Comparison of ENCODE assay signal across 22 cellular contexts in genomic region chr3:62708642-62709041, GRCh38.
A peak's percentile ranks its signal among the peaks of the same experiment; 100 is the strongest.
DNase-seq lines count a peak whose midpoint lies in the region; ATAC-seq and TF ChIP-seq lines count a peak whose summit lies in the region.
"Had no signal": no experiment of that assay in that cellular context is flagged by ENCODE, and none has a peak within 500 bp of the region (broad histone marks: within the 10 kb centered on the region; RNA-seq: fewer than 3 reads in every experiment).

No MANE protein-coding gene starts in this region.

- H3K36me3 ChIP-seq in DOHH2 (ENCODE audit: control insufficient read depth, low read length) (no peaks in the 10 kb centered on the region), endodermal cell (ENCODE audit: control insufficient read depth, insufficient read depth, low read length) (no peaks in the 10 kb centered on the region)
- H3K36me3 ChIP-seq: cardiac muscle cell, thoracic aorta had no signal

- no peaks in the 10 kb centered on the region for H3K9me2 ChIP-seq in DOHH2 (replicated peaks; ENCODE audit: control insufficient read depth, low read length)

- H3K27me3 ChIP-seq in DOHH2 (ENCODE audit: control insufficient read depth, low read length) (no peaks in the 10 kb centered on the region), endodermal cell (ENCODE audit: control insufficient read depth, insufficient read depth, low read length, poor library complexity, severe bottlenecking) (no peaks in the 10 kb centered on the region)
- H3K27me3 ChIP-seq: cardiac muscle cell had no signal

- 50 to 69% methylated on average over 2 to 3 of the region's 3 CpGs for WGBS in endodermal cell (ENCODE audit: insufficient coverage in 1 of 2, insufficient read length in 1 of 2), 2 experiments

- no peaks in the 10 kb centered on the region for H4K20me1 ChIP-seq in DOHH2 (ENCODE audit: control insufficient read depth, insufficient read depth, low read depth, low read length)

- intact Hi-C loops in Right ventricle myocardium inferior (cut with DNase I) = no loop called here

- peaks cover 12% of the 10 kb centered on the region for H3F3A ChIP-seq in DOHH2 (ENCODE audit: control insufficient read depth, insufficient read depth)

- H3K79me2 ChIP-seq in DOHH2 (ENCODE audit: control insufficient read depth, low read length) = no peaks in the 10 kb centered on the region

- H3K9me3 Mint-ChIP-seq in endodermal cell (no peaks in the 10 kb centered on the region), nephron (no peaks in the 10 kb centered on the region)
- H3K9me3 Mint-ChIP-seq: activated CD4-positive, alpha-beta T cell treated with anti-CD3 and anti-CD28 coated beads, Interleukin-2, amount 10 ng/mL, durations not matched to agents 7 days and 5 days had no signal

- peak overlapping the region; percentile 52 for H3K4me3 ChIP-seq in DOHH2 (ENCODE audit: low read length)
- no peak overlapping the region for H3K4me3 ChIP-seq in endodermal cell (ENCODE audit: low read length)
- H3K4me3 ChIP-seq: cardiac muscle cell, GM23248, thoracic aorta had no signal

- no peak overlapping the region for H3K27ac Mint-ChIP-seq in endodermal cell
- H3K27ac Mint-ChIP-seq in nephron = peak overlapping the region; percentile 7 to 61 (median 31)
- H3K27ac Mint-ChIP-seq: activated CD4-positive, alpha-beta T cell treated with anti-CD3 and anti-CD28 coated beads, Interleukin-2, amount 10 ng/mL, durations not matched to agents 7 days and 5 days; CD4-positive, alpha-beta memory T cell; stimulated activated memory B cell treated with anti-CD40 and anti-IgM and Interleukin-4, amounts not matched to agents 10 μg/mL and 1 μg/mL and 100 μg/mL, for 72 hours had no signal

- H3K36me3 Mint-ChIP-seq in endodermal cell (ENCODE audit: low read depth) (no peaks in the 10 kb centered on the region), nephron (ENCODE audit: low read depth) (no peaks in the 10 kb centered on the region)
- H3K36me3 Mint-ChIP-seq: CD4-positive, alpha-beta memory T cell; stimulated activated memory B cell treated with anti-CD40 and anti-IgM and Interleukin-4, amounts not matched to agents 10 μg/mL and 1 μg/mL and 100 μg/mL, for 72 hours had no signal

- H3K27me3 Mint-ChIP-seq in endodermal cell (ENCODE audit: insufficient read depth) = no peaks in the 10 kb centered on the region
- H3K27me3 Mint-ChIP-seq in nephron (ENCODE audit: low read depth) = no peaks in the 10 kb centered on the region
- H3K27me3 Mint-ChIP-seq: activated CD4-positive, alpha-beta T cell treated with anti-CD3 and anti-CD28 coated beads, Interleukin-2, amount 10 ng/mL, durations not matched to agents 7 days and 5 days had no signal

- no peaks in the 10 kb centered on the region for H3K9me3 ChIP-seq in DOHH2 (ENCODE audit: control insufficient read depth, insufficient read depth, low read length)
- no peaks in the 10 kb centered on the region for H3K9me3 ChIP-seq in endodermal cell (ENCODE audit: control insufficient read depth, low read length)
- H3K9me3 ChIP-seq: thoracic aorta had no signal

- ATAC-seq in GM18498 (IDR thresholded peaks at IDR 0.05; ENCODE audit: unreplicated experiment) = no peak
- no peak for ATAC-seq in HG03095 (IDR thresholded peaks at IDR 0.05; ENCODE audit: unreplicated experiment)
- ATAC-seq in Right ventricle myocardium inferior = no peak
- ATAC-seq: left lobe of liver; stimulated activated memory B cell treated with anti-CD40 and anti-IgM and Interleukin-4, amounts not matched to agents 10 μg/mL and 1 μg/mL and 100 μg/mL, for 72 hours had no signal

- H3K4me2 ChIP-seq in DOHH2 (ENCODE audit: low read length) = peak overlapping the region; percentile 77

- peaks cover 62% of the 10 kb centered on the region for H3K4me1 ChIP-seq in DOHH2 (ENCODE audit: control insufficient read depth, low read length)
- no peaks in the 10 kb centered on the region for H3K4me1 ChIP-seq in endodermal cell (ENCODE audit: control insufficient read depth, insufficient read depth, low read length)

- TF ChIP-seq CTCF in DOHH2 (IDR thresholded peaks at IDR 0.05; ENCODE audit: low read depth, low read length, poor library complexity, severe bottlenecking) (no peak), endodermal cell (conservative IDR thresholded peaks at IDR 0.05) (no peak), nephron (IDR thresholded peaks at IDR 0.05; ENCODE audit: unreplicated experiment in 3 of 3) (no peak)

- peaks cover 11% of the 10 kb centered on the region for H3K4me1 Mint-ChIP-seq in endodermal cell
- H3K4me1 Mint-ChIP-seq in nephron = peaks cover 28% of the 10 kb centered on the region
- H3K4me1 Mint-ChIP-seq: activated CD4-positive, alpha-beta T cell treated with anti-CD3 and anti-CD28 coated beads, Interleukin-2, amount 10 ng/mL, durations not matched to agents 7 days and 5 days; CD4-positive, alpha-beta memory T cell; stimulated activated memory B cell treated with anti-CD40 and anti-IgM and Interleukin-4, amounts not matched to agents 10 μg/mL and 1 μg/mL and 100 μg/mL, for 72 hours had no signal

- H3K27ac ChIP-seq in DOHH2 (ENCODE audit: low read depth, low read length) = peak overlapping the region; percentile 80
- peak overlapping the region; percentile 57 for H3K27ac ChIP-seq in endodermal cell (ENCODE audit: low read depth, low read length)
- H3K27ac ChIP-seq: cardiac muscle cell, GM23248, thoracic aorta had no signal

- H3K4me3 Mint-ChIP-seq in endodermal cell (no peak overlapping the region), nephron (no peak overlapping the region)
- H3K4me3 Mint-ChIP-seq: activated CD4-positive, alpha-beta T cell treated with anti-CD3 and anti-CD28 coated beads, Interleukin-2, amount 10 ng/mL, durations not matched to agents 7 days and 5 days; CD4-positive, alpha-beta memory T cell; stimulated activated memory B cell treated with anti-CD40 and anti-IgM and Interleukin-4, amounts not matched to agents 10 μg/mL and 1 μg/mL and 100 μg/mL, for 72 hours had no signal

- H3K9ac ChIP-seq in endodermal cell (ENCODE audit: extremely low read depth, low read length, poor library complexity, severe bottlenecking) = no peak overlapping the region
- H3K9ac ChIP-seq: GM23248 had no signal

- DNase-seq in NCI-H2227 treated with DMSO at 0.1 percent for 48 hours (lab: John Stamatoyannopoulos, UW) (peak; percentile 38), endodermal cell (peak; percentile 47), GDM1 (lab: John Stamatoyannopoulos, UW) (no peak), Right ventricle myocardium inferior (ENCODE audit: missing footprints) (no peak)
- DNase-seq: activated CD4-positive, alpha-beta T cell treated with anti-CD3 and anti-CD28 coated beads, Interleukin-2, amount 10 ng/mL, durations not matched to agents 7 days and 5 days; activated CD8-positive, alpha-beta memory T cell treated with anti-CD3 and anti-CD28 coated beads, Interleukin-2, amount 50 U/mL, for 48 hours; activated effector memory CD4-positive, alpha-beta T cell treated with Interleukin-2 at 50 U/mL for 16 hours; CD4-positive, alpha-beta memory T cell; erythroblast; GM23248; NCI-H1436; NCI-H446 treated with DMSO at 0.1 percent for 48 hours; SHP77; stimulated activated CD4-positive, alpha-beta T cell treated with anti-CD3 and anti-CD28 coated beads, Interleukin-15, amount 100 ng/mL, for 24 hours had no signal

Comparison
In these comparisons a context has a peak if more than half of its experiments do, and no peak if none do; other contexts are left out.
1. DNase-seq: peak in NCI-H2227 treated with DMSO at 0.1 percent for 48 hours (single experiment) and endodermal cell (single experiment); none in GDM1 (single experiment) and Right ventricle myocardium inferior (single experiment).